Comparison of ENCODE assay signal across 8 cellular contexts in genomic region chr12:131949431-131950181, GRCh38. TPM values are rescaled to one million over a fixed set of nuclear protein-coding genes. Genes with fewer than 3 reads are reported as not detected.
A peak's percentile ranks its signal among the peaks of the same experiment; 100 is the strongest.
DNase-seq lines count a peak whose midpoint lies in the region; ATAC-seq and TF ChIP-seq lines count a peak whose summit lies in the region.

TSS of gene EP400 (plus strand) at chr12:131949942. CDS start at chr12:131960620, 10,678 bp downstream.

- TF ChIP-seq POLR2A in adrenal gland (IDR thresholded peaks at IDR 0.05), result peak; percentile 59 to 73
- peak; percentile 35 for TF ChIP-seq POLR2A in prostate gland (IDR thresholded peaks at IDR 0.05)

- peak; percentile 93 for DNase-seq in NCI-H146 (lab: John Stamatoyannopoulos, UW)
- DNase-seq in T-helper 1 cell, result peak; percentile 92 to 96 (median 93)
- DNase-seq in adrenal gland, result peak; percentile 96 to 99 (median 97)
- DNase-seq in left cardiac atrium, result peak; percentile 98
- peak; percentile 95 for DNase-seq in prostate gland (ENCODE audit: low spot score)
- peak; percentile 95 for DNase-seq in ureter (ENCODE audit: low spot score)

- H3K9me3 ChIP-seq in adrenal gland (replicated peaks in 1 of 3) (no peaks in the 10 kb centered on the region), prostate gland (no peaks in the 10 kb centered on the region)

- H3K4me3 ChIP-seq in GM12875 (ENCODE audit: low read depth, low read length) (peak within 1 kb of the TSS; percentile 93), adrenal gland (peak within 1 kb of the TSS; percentile 19 to 93 (median 87)), prostate gland (peak within 1 kb of the TSS; percentile 98 to 99)

- H3K36me3 ChIP-seq in adrenal gland (replicated peaks in 1 of 2), result no peaks in the 10 kb centered on the region
- no peaks in the 10 kb centered on the region for H3K36me3 ChIP-seq in prostate gland

- intact Hi-C loops in adrenal gland (cut with DNase I) (loop anchor here in 1 of 2 donors (5.0 to 10.0 kb wide), 2 partner anchors 47 to 95 kb away; no protein-coding TSS in a partner anchor), left cardiac atrium (cut with DNase I) (loop anchor here (5.0 to 10.0 kb wide), 2 partner anchors 52 to 115 kb away; no protein-coding TSS in a partner anchor), prostate gland (cut with DNase I) (loop anchor here (1.0 to 2.0 kb wide), 2 partner anchors 19 to 53 kb away; no protein-coding TSS in a partner anchor)

- H3K27me3 ChIP-seq in adrenal gland, result no peaks in the 10 kb centered on the region
- no peaks in the 10 kb centered on the region for H3K27me3 ChIP-seq in prostate gland (replicated peaks; ENCODE audit: insufficient read depth)

- H3K27ac ChIP-seq in adrenal gland (peak within 1 kb of the TSS; percentile 71 to 89 (median 81)), prostate gland (peak within 1 kb of the TSS; percentile 63 to 75)

- WGBS in adrenal gland, 4 donors, result 2 to 20% (median 2%) methylated on average over 3 to 97 of the region's 97 CpGs
- WGBS in prostate gland, result 2% methylated on average over 80 of the region's 97 CpGs

- ATAC-seq in HG02840 (IDR thresholded peaks at IDR 0.05; ENCODE audit: low FRiP score, unreplicated experiment) (peak; percentile 83), left cardiac atrium (peak; percentile 97 to 99)

- peaks cover 12 to 32% of the 10 kb centered on the region in 2 donors for H3K4me1 ChIP-seq in adrenal gland (replicated peaks in 1 of 2)
- H3K4me1 ChIP-seq in prostate gland (replicated peaks), result no peaks in the 10 kb centered on the region

- TF ChIP-seq CTCF in GM12875 (IDR thresholded peaks at IDR 0.05; ENCODE audit: borderline replicate concordance, insufficient read depth, low read depth, low read length), result peak; percentile 74
- TF ChIP-seq CTCF in adrenal gland (IDR thresholded peaks at IDR 0.05), result peak in 3 of 6 experiments; percentile 48 to 73 (median 64)
- peak; percentile 34 to 76 (median 70) for TF ChIP-seq CTCF in prostate gland (IDR thresholded peaks at IDR 0.05)

RNA-seq across cellular contexts. Expression of gene EP400, which starts in this region (rescaled TPM):
- total RNA-seq in adrenal gland, result 10 to 100 TPM; 14.5 to 42.4 (median 29.5) TPM
- 10 to 100 TPM; 22.5 to 43.2 (median 28.6) TPM for polyA plus RNA-seq in adrenal gland
- total RNA-seq in left cardiac atrium, result 10 to 100 TPM; 15.7 to 21.1 TPM
- 10 to 100 TPM; 22.3 to 46.2 TPM for total RNA-seq in prostate gland
- total RNA-seq in ureter, result 71.8 TPM

Comparison
In these comparisons a context has a peak if more than half of its experiments do, and no peak if none do; other contexts are left out.
1. Peak in every context shown above with its lines: DNase-seq, ATAC-seq, H3K4me3 ChIP-seq and H3K27ac ChIP-seq.